In the genomic region with DNA sequence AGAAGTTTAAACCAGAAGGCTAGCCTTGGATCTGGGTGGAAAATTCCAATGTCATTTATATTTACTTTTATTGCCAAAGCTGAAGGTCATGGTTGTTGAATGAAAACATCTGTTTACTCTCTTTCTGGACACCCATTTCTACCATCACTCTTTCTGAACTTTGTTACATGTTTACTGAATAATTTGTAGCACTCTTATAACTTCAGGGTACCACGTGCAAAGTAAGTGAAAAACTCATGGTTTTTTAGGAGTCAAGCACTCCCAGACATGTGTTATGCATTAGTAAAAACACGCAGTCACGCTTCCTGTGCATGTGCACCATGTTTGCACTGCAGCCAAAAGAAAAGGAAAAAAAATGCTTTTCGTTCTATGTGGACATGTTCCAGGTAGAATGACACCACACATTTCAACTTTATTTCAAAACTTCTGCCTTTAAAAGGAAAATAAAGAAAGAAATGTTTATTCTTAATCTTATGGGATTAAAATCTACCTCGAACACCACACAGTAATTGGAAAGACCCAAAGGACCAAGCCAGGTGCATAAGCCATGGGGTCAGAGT, we compare ENCODE assay signal across 11 cellular contexts. TPM values are rescaled to one million over a fixed set of nuclear protein-coding genes. Genes with fewer than 3 reads are reported as not detected.
DNase-seq lines count a peak whose midpoint lies in the region; ATAC-seq, FAIRE-seq and TF ChIP-seq lines count a peak whose summit lies in the region.
"Had no signal": no experiment of that assay in that cellular context is flagged by ENCODE, and none has a peak within 500 bp of the region (broad histone marks: within the 10 kb centered on the region; RNA-seq: fewer than 3 reads in every experiment).

No MANE protein-coding gene starts in this region.

- H3K36me3 ChIP-seq in ACC112 (ENCODE audit: insufficient read depth, low read length) = no peaks in the 10 kb centered on the region
- H3K36me3 ChIP-seq in ascending aorta = no peaks in the 10 kb centered on the region
- H3K36me3 ChIP-seq in gastroesophageal sphincter = no peaks in the 10 kb centered on the region
- no peaks in the 10 kb centered on the region for H3K36me3 ChIP-seq in pancreas

- peaks cover 25% of the 10 kb centered on the region for H3K4me1 ChIP-seq in ACC112 (ENCODE audit: control insufficient read depth, insufficient read depth, low read length, unreplicated experiment)
- H3K4me1 ChIP-seq in ascending aorta = peaks cover 0 to 4% of the 10 kb centered on the region in 2 donors
- peaks cover 3 to 41% (median 15%) of the 10 kb centered on the region in 3 donors for H3K4me1 ChIP-seq in gastroesophageal sphincter
- H3K4me1 ChIP-seq in pancreas = peaks cover 0 to 15% (median 6%) of the 10 kb centered on the region in 3 donors

- peak; percentile 94 for ATAC-seq in gastroesophageal sphincter
- peak; percentile 61 to 83 (median 80) for ATAC-seq in pancreas
- ATAC-seq in HG03354 (IDR thresholded peaks at IDR 0.05; ENCODE audit: poor library complexity, severe bottlenecking, unreplicated experiment) = no peak
- no peak for ATAC-seq in HG03571 (IDR thresholded peaks at IDR 0.05; ENCODE audit: unreplicated experiment)

- DNase-seq in ascending aorta (ENCODE audit: low spot score in 2 of 2) (peak in 1 of 2 donors; percentile 83), pancreas (no peak), NCI-H2227 treated with DMSO at 0.1 percent for 48 hours (lab: John Stamatoyannopoulos, UW) (no peak), cerebellum (ENCODE audit: low spot score) (no peak)
- DNase-seq: activated CD4-positive, alpha-beta T cell treated with anti-CD3 and anti-CD28 coated beads for 4 hours; activated naive CD4-positive, alpha-beta T cell treated with anti-CD3 and anti-CD28 coated beads for 36 hours; NCI-H510A had no signal

- TF ChIP-seq EP300 in gastroesophageal sphincter (IDR thresholded peaks at IDR 0.05) = no peak

- FAIRE-seq in pancreas (lab: Jason Lieb, UNC) = no peak

- 8 to 12% methylated on average over 5 of the region's 5 CpGs for WGBS in gastroesophageal sphincter (ENCODE audit: low coverage in 1 of 2), 2 donors
- 33 to 54% methylated on average over 5 of the region's 5 CpGs for WGBS in pancreas, 2 donors

- TF ChIP-seq CTCF in ascending aorta (IDR thresholded peaks at IDR 0.05) = no peak
- TF ChIP-seq CTCF in gastroesophageal sphincter (IDR thresholded peaks at IDR 0.05) = no peak
- TF ChIP-seq CTCF in pancreas (IDR thresholded peaks at IDR 0.05) = no peak

- H3K27ac ChIP-seq in ACC112 (ENCODE audit: low read depth, low read length) = peak overlapping the region; percentile 65
- peak overlapping the region; percentile 82 to 91 for H3K27ac ChIP-seq in ascending aorta
- H3K27ac ChIP-seq in gastroesophageal sphincter = peak overlapping the region; percentile 83 to 89 (median 86)
- H3K27ac ChIP-seq in pancreas = peak overlapping the region in 1 of 4 donors; percentile 35

- H2AFZ ChIP-seq in ACC112 (ENCODE audit: low read length, unreplicated experiment) = peak overlapping the region; percentile 76

- peaks cover 4 to 20% of the 10 kb centered on the region in 2 donors for H3K9me3 ChIP-seq in ascending aorta
- peaks cover 0 to 4% (median 0%) of the 10 kb centered on the region in 3 donors for H3K9me3 ChIP-seq in gastroesophageal sphincter
- no peaks in the 10 kb centered on the region for H3K9me3 ChIP-seq in pancreas

- no peak overlapping the region for H3K4me3 ChIP-seq in ACC112 (ENCODE audit: low read depth, low read length)
- no peak overlapping the region for H3K4me3 ChIP-seq in ascending aorta
- H3K4me3 ChIP-seq in gastroesophageal sphincter = no peak overlapping the region
- no peak overlapping the region for H3K4me3 ChIP-seq in pancreas

- TF ChIP-seq POLR2A in gastroesophageal sphincter (IDR thresholded peaks at IDR 0.05) = no peak

- H3K27me3 ChIP-seq in ACC112 (ENCODE audit: insufficient read depth, low read length) (no peaks in the 10 kb centered on the region), ascending aorta (no peaks in the 10 kb centered on the region), gastroesophageal sphincter (no peaks in the 10 kb centered on the region), pancreas (no peaks in the 10 kb centered on the region)

- H3K79me2 ChIP-seq in ACC112 (ENCODE audit: control insufficient read depth, insufficient read depth, low read length, unreplicated experiment) = no peaks in the 10 kb centered on the region

- intact Hi-C loops in ascending aorta (cut with DNase I) (loop anchor here (5.0 kb wide), 1 partner anchor 62 kb away; a partner anchor contains a TSS), pancreas (cut with DNase I) (no loop called here)

RNA-seq across cellular contexts. Expression of a gene that starts 31.4 kb away (rescaled TPM):
- total RNA-seq in ascending aorta = 4.6 TPM
- 10 to 100 TPM in 1 of 4 donors, 1 to 10 TPM in 3; 2.6 to 11.3 (median 7.2) TPM for total RNA-seq in gastroesophageal sphincter
- 10 to 100 TPM in 3 of 6 donors, 1 to 10 TPM in 3; 8.3 to 25.8 (median 13.3) TPM for total RNA-seq in pancreas
- polyA plus RNA-seq in pancreas = 10 to 100 TPM in 1 of 2 donors, 1 to 10 TPM in 1; 8.7 to 37.6 TPM
- 1.1 TPM for total RNA-seq in cerebellum
- total RNA-seq: activated naive CD4-positive, alpha-beta T cell treated with anti-CD3 and anti-CD28 coated beads for 36 hours had no signal

RNA-seq across cellular contexts. Expression of a gene that starts 51.2 kb away (rescaled TPM):
- total RNA-seq in ascending aorta (not detected), gastroesophageal sphincter (1 to 10 TPM in 2 of 4 donors, under 1 TPM in 1, not detected in 1; 0.13 to 9.9 (median 1.2) TPM), pancreas (not detected), cerebellum (not detected)
- polyA plus RNA-seq in pancreas = under 1 TPM in 1 of 2 donors, not detected in 1; 0.07 TPM
- total RNA-seq: activated naive CD4-positive, alpha-beta T cell treated with anti-CD3 and anti-CD28 coated beads for 36 hours had no signal

Comparison
In these comparisons a context has a peak if more than half of its experiments do, and no peak if none do; other contexts are left out.
1. ATAC-seq: peak in gastroesophageal sphincter (single experiment) and pancreas (4 of 4); none in HG03354 (single experiment) and HG03571 (single experiment).